Comparison of ENCODE assay signal across 19 cellular contexts in genomic region chr3:37257581-37257980, GRCh38.
"Had no signal": no experiment of that assay in that cellular context is flagged by ENCODE, and none has a peak within 500 bp of the region (broad histone marks: within the 10 kb centered on the region; RNA-seq: fewer than 3 reads in every experiment).

No MANE protein-coding gene starts in this region.

- H3K9me3 ChIP-seq: adrenal gland, prostate gland, SJSA1, stomach had no signal

- DNase-seq: activated CD4-positive, alpha-beta T cell treated with anti-CD3 and anti-CD28 coated beads, Interleukin-2, amount 50 U/mL, for 48 hours; activated CD8-positive, alpha-beta memory T cell treated with anti-CD3 and anti-CD28 coated beads, Interleukin-2, amount 10 ng/mL, durations not matched to agents 7 days and 5 days; activated naive CD4-positive, alpha-beta T cell treated with anti-CD3 and anti-CD28 coated beads, Interleukin-2, amount 10 ng/mL, durations not matched to agents 7 days and 5 days; activated T-cell treated with anti-CD3 and anti-CD28 coated beads, Interleukin-2, amount 50 U/mL, for 1 hour; adrenal gland; cerebellar nuclear complex; foreskin keratinocyte; hypothalamus; midbrain; right cardiac atrium; stimulated activated CD4-positive, alpha-beta T cell treated with anti-CD3 and anti-CD28 coated beads, Interleukin-2, amount 100 ng/mL, for 48 hours; stomach; T-helper 2 cell; trophoblast cell had no signal

- H3K27ac Mint-ChIP-seq: activated CD8-positive, alpha-beta memory T cell treated with anti-CD3 and anti-CD28 coated beads, Interleukin-2, amount 10 ng/mL, durations not matched to agents 7 days and 5 days; activated naive CD4-positive, alpha-beta T cell treated with anti-CD3 and anti-CD28 coated beads, Interleukin-2, amount 10 ng/mL, durations not matched to agents 7 days and 5 days; dendritic cell treated with granulocyte-macrophage colony-stimulating factor and Interleukin-4, amounts not matched to agents 40 ng/mL and 50 ng/mL, for 4 days; neural progenitor cell had no signal

- H3K4me1 Mint-ChIP-seq: neural progenitor cell had no signal

- ATAC-seq: activated CD8-positive, alpha-beta memory T cell treated with anti-CD3 and anti-CD28 coated beads, Interleukin-2, amount 10 ng/mL, durations not matched to agents 7 days and 5 days; foreskin keratinocyte; left lobe of liver; right cardiac atrium had no signal

- H3K27me3 Mint-ChIP-seq: activated CD8-positive, alpha-beta memory T cell treated with anti-CD3 and anti-CD28 coated beads, Interleukin-2, amount 10 ng/mL, durations not matched to agents 7 days and 5 days; activated naive CD4-positive, alpha-beta T cell treated with anti-CD3 and anti-CD28 coated beads, Interleukin-2, amount 10 ng/mL, durations not matched to agents 7 days and 5 days; dendritic cell treated with granulocyte-macrophage colony-stimulating factor and Interleukin-4, amounts not matched to agents 40 ng/mL and 50 ng/mL, for 4 days had no signal

- H3K4me3 Mint-ChIP-seq: activated CD8-positive, alpha-beta memory T cell treated with anti-CD3 and anti-CD28 coated beads, Interleukin-2, amount 10 ng/mL, durations not matched to agents 7 days and 5 days; activated naive CD4-positive, alpha-beta T cell treated with anti-CD3 and anti-CD28 coated beads, Interleukin-2, amount 10 ng/mL, durations not matched to agents 7 days and 5 days; dendritic cell treated with granulocyte-macrophage colony-stimulating factor and Interleukin-4, amounts not matched to agents 40 ng/mL and 50 ng/mL, for 4 days; neural progenitor cell had no signal

- H3K9me3 Mint-ChIP-seq: activated naive CD4-positive, alpha-beta T cell treated with anti-CD3 and anti-CD28 coated beads, Interleukin-2, amount 10 ng/mL, durations not matched to agents 7 days and 5 days; dendritic cell treated with granulocyte-macrophage colony-stimulating factor and Interleukin-4, amounts not matched to agents 40 ng/mL and 50 ng/mL, for 4 days; neural progenitor cell had no signal
